Comparison of ENCODE assay signal across 8 cellular contexts in genomic region chr19:41563847-41564514, GRCh38. TPM values are rescaled to one million over a fixed set of nuclear protein-coding genes. Genes with fewer than 3 reads are reported as not detected.
DNase-seq lines count a peak whose midpoint lies in the region; ATAC-seq and TF ChIP-seq lines count a peak whose summit lies in the region.

No MANE protein-coding gene starts in this region.

- peak overlapping the region; percentile 19 for H3K4me3 ChIP-seq in GM12875 (ENCODE audit: low read depth, low read length)
- no peak overlapping the region for H3K4me3 ChIP-seq in Karpas-422 (ENCODE audit: low read length)
- no peak overlapping the region for H3K4me3 ChIP-seq in foreskin fibroblast (ENCODE audit: low read depth in 1 of 2, low read length in 2 of 2)
- H3K4me3 ChIP-seq in esophagus muscularis mucosa, result peak overlapping the region in 2 of 4 donors; percentile 10 to 17

- ATAC-seq in natural killer cell, result peak; percentile 49 to 77 (median 71)

- H3K4me1 Mint-ChIP-seq in activated naive CD8-positive, alpha-beta T cell (ENCODE audit: low read depth), result peaks cover 62% of the 10 kb centered on the region
- H3K4me1 Mint-ChIP-seq in natural killer cell, result peaks cover 59 to 68% of the 10 kb centered on the region in 2 donors

- no peaks in the 10 kb centered on the region for H3K36me3 ChIP-seq in Karpas-422 (ENCODE audit: insufficient read depth, low read length)
- no peaks in the 10 kb centered on the region for H3K36me3 ChIP-seq in esophagus muscularis mucosa

- intact Hi-C loops in natural killer cell (cut with micrococcal nuclease) (loop anchor here (1.0 to 10.0 kb wide), 4 partner anchors 22 to 359 kb away; no protein-coding TSS in a partner anchor), esophagus muscularis mucosa (cut with DNase I) (no loop called here)

- TF ChIP-seq POLR2A in esophagus muscularis mucosa (IDR thresholded peaks at IDR 0.05; ENCODE audit: low read depth), result no peak

- H3K27me3 ChIP-seq in Karpas-422 (ENCODE audit: low read length) (no peaks in the 10 kb centered on the region), esophagus muscularis mucosa (peaks cover 0 to 72% (median 28%) of the 10 kb centered on the region in 4 donors)

- no peaks in the 10 kb centered on the region for H3K9me2 ChIP-seq in Karpas-422 (replicated peaks; ENCODE audit: insufficient read depth, low read length)

- H3K79me2 ChIP-seq in Karpas-422 (ENCODE audit: low read length), result no peaks in the 10 kb centered on the region

- no peak for TF ChIP-seq EP300 in esophagus muscularis mucosa (IDR thresholded peaks at IDR 0.05)

- no peak overlapping the region for H3K27ac ChIP-seq in Karpas-422 (ENCODE audit: low read length)
- no peak overlapping the region for H3K27ac ChIP-seq in esophagus muscularis mucosa (replicated peaks in 1 of 4)

- no peaks in the 10 kb centered on the region for H3K9me3 Mint-ChIP-seq in activated naive CD8-positive, alpha-beta T cell (ENCODE audit: low read depth)
- H3K9me3 Mint-ChIP-seq in natural killer cell, result no peaks in the 10 kb centered on the region

- peak overlapping the region; percentile 86 for H3K4me3 Mint-ChIP-seq in activated naive CD8-positive, alpha-beta T cell
- peak overlapping the region; percentile 78 for H3K4me3 Mint-ChIP-seq in natural killer cell

- no peaks in the 10 kb centered on the region for H4K20me1 ChIP-seq in Karpas-422 (ENCODE audit: insufficient read depth, low read depth, low read length)

- H3K27me3 Mint-ChIP-seq in activated naive CD8-positive, alpha-beta T cell, result no peaks in the 10 kb centered on the region
- H3K27me3 Mint-ChIP-seq in natural killer cell (ENCODE audit: low read depth in 2 of 2), result no peaks in the 10 kb centered on the region

- peaks cover 2% of the 10 kb centered on the region for H3K36me3 Mint-ChIP-seq in activated naive CD8-positive, alpha-beta T cell
- peaks cover 12% of the 10 kb centered on the region for H3K36me3 Mint-ChIP-seq in natural killer cell

- H3K27ac Mint-ChIP-seq in activated naive CD8-positive, alpha-beta T cell, result peak overlapping the region; percentile 51
- peak overlapping the region; percentile 50 to 81 for H3K27ac Mint-ChIP-seq in natural killer cell

- no peak overlapping the region for H3K4me2 ChIP-seq in Karpas-422 (ENCODE audit: low read depth, low read length, poor library complexity, severe bottlenecking)

- no peak for TF ChIP-seq CTCF in GM12875 (IDR thresholded peaks at IDR 0.05; ENCODE audit: borderline replicate concordance, insufficient read depth, low read depth, low read length)
- TF ChIP-seq CTCF in natural killer cell (IDR thresholded peaks at IDR 0.05), result no peak
- TF ChIP-seq CTCF in foreskin fibroblast (IDR thresholded peaks at IDR 0.05; ENCODE audit: low read depth, low read length), result no peak
- TF ChIP-seq CTCF in esophagus muscularis mucosa (IDR thresholded peaks at IDR 0.05), result no peak

- H2AFZ ChIP-seq in Karpas-422 (ENCODE audit: low read length), result no peak overlapping the region

- H3K9ac ChIP-seq in Karpas-422 (ENCODE audit: low read length), result no peak overlapping the region

- WGBS in esophagus muscularis mucosa, result 27% methylated on average over 17 of the region's 19 CpGs

- DNase-seq in NCI-H748 treated with DMSO at 0.1 percent for 48 hours (lab: John Stamatoyannopoulos, UW), result peak; percentile 33
- no peak for DNase-seq in natural killer cell
- no peak for DNase-seq in Karpas-422
- DNase-seq in dedifferentiated amniotic fluid mesenchymal stem cell (ENCODE audit: extremely low spot score), result no peak
- no peak for DNase-seq in foreskin fibroblast
- DNase-seq in esophagus muscularis mucosa (ENCODE audit: extremely low spot score), result no peak

- H3K4me1 ChIP-seq in Karpas-422 (ENCODE audit: low read length) (0 out of 2 replicates have a peak, but pooled peaks cover 6% of the 10 kb centered on the region), esophagus muscularis mucosa (peaks cover 0 to 20% (median 18%) of the 10 kb centered on the region in 4 donors)

- H3K9me3 ChIP-seq in Karpas-422 (ENCODE audit: low read length) (no peaks in the 10 kb centered on the region), esophagus muscularis mucosa (no peaks in the 10 kb centered on the region)

RNA-seq across cellular contexts. Expression of gene CEACAM21, which starts 12.0 kb away (rescaled TPM):
- total RNA-seq in natural killer cell (10 to 100 TPM; 26.8 to 46.6 (median 33.6) TPM), esophagus muscularis mucosa (1 to 10 TPM in 1 of 4 donors, under 1 TPM in 1, not detected in 2; 0.83 to 1.8 TPM)
- not detected in 2 replicates for total RNA-seq in Karpas-422 (2014; rRNA removed; shearing (Covaris generic); ENCODE audit: low replicate concordance)

Comparison
In these comparisons a context has a peak if more than half of its experiments do, and no peak if none do; other contexts are left out.
1. RNA of gene CEACAM21, which starts 12.0 kb away (total RNA-seq): 26.8 to 46.6 TPM in natural killer cell; 0.83 to 1.8 TPM in esophagus muscularis mucosa and not detected in Karpas-422; every median in the first group is over 4 times any median in the second.